In the genomic region with DNA sequence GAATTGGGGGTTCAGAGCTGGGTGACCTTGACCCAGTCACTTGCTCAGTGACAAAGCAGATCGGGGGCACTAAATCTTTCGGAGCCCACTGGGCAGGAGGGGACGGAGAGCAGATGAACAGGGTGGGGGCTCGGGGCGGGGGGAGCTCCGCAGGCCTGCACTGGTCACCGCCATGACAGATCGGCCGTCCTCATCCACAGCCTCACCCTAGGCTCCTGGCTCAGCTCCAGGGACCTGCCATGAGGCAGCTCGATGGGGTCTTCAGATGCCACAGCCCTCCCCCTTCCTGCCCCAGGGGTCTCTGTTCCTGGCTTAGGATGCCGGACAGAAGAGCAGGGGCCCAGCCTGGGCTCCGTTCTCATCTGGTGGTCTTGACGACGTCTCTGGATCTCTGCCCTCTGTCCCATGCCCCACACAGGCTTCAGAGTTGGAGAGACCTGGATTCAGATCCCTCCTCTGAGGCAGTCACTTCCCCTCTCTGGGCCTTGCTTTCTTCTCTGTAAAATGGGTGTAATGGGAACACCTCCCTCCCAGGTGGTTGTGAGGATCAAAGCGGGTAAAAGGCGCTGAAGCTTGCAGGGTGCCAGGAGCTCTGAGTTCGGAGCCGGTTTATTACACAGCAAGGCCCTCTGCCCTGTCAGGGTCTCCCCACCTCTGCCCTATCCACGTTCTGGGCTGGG, we compare ENCODE assay signal across 10 cellular contexts. TPM values are rescaled to one million over a fixed set of nuclear protein-coding genes. Genes with fewer than 3 reads are reported as not detected.
DNase-seq lines count a peak whose midpoint lies in the region; ATAC-seq and TF ChIP-seq lines count a peak whose summit lies in the region.
"Had no signal": no experiment of that assay in that cellular context is flagged by ENCODE, and none has a peak within 500 bp of the region (broad histone marks: within the 10 kb centered on the region; RNA-seq: fewer than 3 reads in every experiment).

No MANE protein-coding gene starts in this region.

- no peaks in the 10 kb centered on the region for H3K9me3 Mint-ChIP-seq in chondrocyte (ENCODE audit: low read depth)
- H3K9me3 Mint-ChIP-seq in nephron progenitor cell, result no peaks in the 10 kb centered on the region

- H3K18ac ChIP-seq in IMR-90 (ENCODE audit: low read depth, low read length), result no peak overlapping the region

- dilution Hi-C loops in IMR-90 (cut with HindIII; ENCODE audit: low sequenced_read_pairs, unreplicated experiment), result no loop called here

- no peak overlapping the region for H3K9ac ChIP-seq in IMR-90 (ENCODE audit: low read depth, low read length)

- WGBS in IMR-90 (ENCODE audit: extremely low coverage in 2 of 2, insufficient read length in 1 of 2), 2 experiments, result 80% methylated on average over 6 of the region's 19 CpGs; no CpG with 5 or more reads in 1 of the 2 experiments

- no peak overlapping the region for H4K8ac ChIP-seq in IMR-90 (ENCODE audit: low read depth in 2 of 2, low read length in 2 of 2)

- 0 out of 2 replicates have a peak overlapping the region, but pooled peaks have one; percentile 59 for H2BK20ac ChIP-seq in IMR-90 (ENCODE audit: low read depth, low read length)

- no peak overlapping the region for H2BK15ac ChIP-seq in IMR-90 (ENCODE audit: low read depth, low read length)

- intact Hi-C loops in IMR-90 (cut with micrococcal nuclease), result no loop called here

- no peak overlapping the region for H2BK120ac ChIP-seq in IMR-90 (ENCODE audit: low read depth, low read length)

- H4K20me1 ChIP-seq in IMR-90 (ENCODE audit: insufficient read depth, low read length), result peaks cover 62% of the 10 kb centered on the region

- DNase-seq in BE2C (no peak), IMR-90 (no peak), chondrocyte (ENCODE audit: low spot score) (no peak), nephron progenitor cell (no peak), ACHN (no peak), DMS79 (lab: John Stamatoyannopoulos, UW) (no peak), NCI-H345 treated with DMSO at 0.1 percent for 48 hours (lab: John Stamatoyannopoulos, UW; ENCODE audit: unreplicated experiment) (no peak)
- DNase-seq: erythroblast, NCI-H1436 treated with DMSO at 0.1 percent for 48 hours had no signal

- TF ChIP-seq CTCF in BE2C (IDR thresholded peaks at IDR 0.05; ENCODE audit: low read depth, low read length) (no peak), IMR-90 (conservative IDR thresholded peaks at IDR 0.05; ENCODE audit: low read depth, low read length) (no peak), chondrocyte (IDR thresholded peaks at IDR 0.05) (no peak), nephron progenitor cell (IDR thresholded peaks at IDR 0.05) (no peak)

- H3K9me1 ChIP-seq in IMR-90 (ENCODE audit: insufficient read depth, low read length), result peaks cover 17% of the 10 kb centered on the region

- H2AFZ ChIP-seq in IMR-90 (replicated peaks; ENCODE audit: low read length, poor library complexity), result peak overlapping the region; percentile 71

- BruUV-seq in IMR-90 (replicated peaks; lab: Mats Ljungman, UMichigan), result no TSS peak

- H3K4ac ChIP-seq in IMR-90 (ENCODE audit: low read depth, low read length), result 0 out of 2 replicates have a peak overlapping the region, but pooled peaks have one; percentile 66

- H3K14ac ChIP-seq in IMR-90 (replicated peaks; ENCODE audit: low read depth, low read length), result peak overlapping the region; percentile 78

- peaks cover 5% of the 10 kb centered on the region; the same call in 1 of the 2 replicates for H3K36me3 ChIP-seq in BE2C
- H3K36me3 ChIP-seq in IMR-90 (ENCODE audit: control insufficient read depth, insufficient read depth, low read length), result no peaks in the 10 kb centered on the region

- in situ Hi-C loops in IMR-90 (cut with MboI; ENCODE audit: low sequenced_read_pairs), result no loop called here
- in situ Hi-C loops in ACHN (cut with HindIII; ENCODE audit: low pct_ligation_motif_present, low pct_unique_long_range_greater_than_20kb, low sequenced_read_pairs), result no loop called here

- H3K4me2 ChIP-seq in IMR-90 (ENCODE audit: low read depth, low read length), result peak overlapping the region; percentile 97; the same call in 1 of the 2 replicates

- H3K27ac Mint-ChIP-seq in chondrocyte (ENCODE audit: unreplicated experiment) (peak overlapping the region; percentile 86), nephron progenitor cell (no peak overlapping the region)

- no peak overlapping the region for H3K27ac ChIP-seq in IMR-90 (ENCODE audit: insufficient read depth, low read length)

- peak overlapping the region; percentile 76 for H2BK5ac ChIP-seq in IMR-90 (ENCODE audit: low read depth, low read length, poor library complexity, severe bottlenecking)

- H3K9me3 ChIP-seq in BE2C (no peaks in the 10 kb centered on the region), IMR-90 (ENCODE audit: control insufficient read depth, insufficient read depth, low read length) (no peaks in the 10 kb centered on the region)

- CTCF ChIA-PET in IMR-90 (lab: Yijun Ruan, JAX), result interaction anchor here (0.6 to 1.5 kb wide), 2 partner anchors 30 to 53 kb away, joined by 3 read pairs; no protein-coding TSS in a partner anchor

- peak overlapping the region; percentile 83; the same call in 1 of the 2 replicates for H3K4me3 ChIP-seq in BE2C (ENCODE audit: low read depth, low read length)
- H3K4me3 ChIP-seq in IMR-90 (ENCODE audit: insufficient read depth, low read depth, low read length), result no peak overlapping the region

- peak overlapping the region; percentile 69 for H2AK5ac ChIP-seq in IMR-90 (ENCODE audit: low read depth, low read length)

- H3K27me3 Mint-ChIP-seq in chondrocyte (ENCODE audit: low read depth) (no peaks in the 10 kb centered on the region), nephron progenitor cell (ENCODE audit: low read depth, poor library complexity) (no peaks in the 10 kb centered on the region)

- TF ChIP-seq RAD21 in IMR-90 (IDR thresholded peaks at IDR 0.05; ENCODE audit: low read length), result no peak

- H3K4me1 Mint-ChIP-seq in chondrocyte (ENCODE audit: low read depth) (peaks cover 63% of the 10 kb centered on the region), nephron progenitor cell (peaks cover 75% of the 10 kb centered on the region)

- peak overlapping the region; percentile 96 for H2AK9ac ChIP-seq in IMR-90 (replicated peaks; ENCODE audit: low read depth, low read length, poor library complexity)

- H3K36me3 Mint-ChIP-seq in chondrocyte (ENCODE audit: low read depth), result peaks cover 2% of the 10 kb centered on the region
- H3K36me3 Mint-ChIP-seq in nephron progenitor cell (ENCODE audit: low read depth), result peaks cover 6% of the 10 kb centered on the region

- H4K5ac ChIP-seq in IMR-90 (ENCODE audit: low read depth, low read length), result no peak overlapping the region

- no peaks in the 10 kb centered on the region for H3K27me3 ChIP-seq in BE2C
- no peaks in the 10 kb centered on the region for H3K27me3 ChIP-seq in IMR-90 (ENCODE audit: control insufficient read depth, insufficient read depth, low read length)

- H4K91ac ChIP-seq in IMR-90 (ENCODE audit: insufficient read depth, low read depth, low read length), result no peak overlapping the region

- no peak for TF ChIP-seq POLR2A in IMR-90 (IDR thresholded peaks at IDR 0.05; ENCODE audit: low read depth, low read length)

- no peak overlapping the region for H3K56ac ChIP-seq in IMR-90 (ENCODE audit: extremely low read depth, insufficient read depth, low read length)

- ATAC-seq in IMR-90 (ENCODE audit: low read depth) (no peak), GM18907 (IDR thresholded peaks at IDR 0.05; ENCODE audit: unreplicated experiment) (no peak)

- POLR2A ChIA-PET in IMR-90 (lab: Charles Lee; ENCODE audit: unreplicated experiment), result no interaction called here

- H3K4me3 Mint-ChIP-seq in chondrocyte (ENCODE audit: unreplicated experiment), result peak overlapping the region; percentile 92
- peak overlapping the region; percentile 99 for H3K4me3 Mint-ChIP-seq in nephron progenitor cell

- peaks cover under 1 to 70% of the 10 kb centered on the region in 2 experiments; a peak in 3 of 4 replicates for H3K79me1 ChIP-seq in IMR-90 (ENCODE audit: low read depth in 1 of 2, low read length in 2 of 2)

- H3K4me1 ChIP-seq in BE2C (peaks cover under 1% of the 10 kb centered on the region; the same call in 1 of the 2 replicates), IMR-90 (ENCODE audit: control insufficient read depth, insufficient read depth, low read length) (peaks cover 29% of the 10 kb centered on the region)

- 0 out of 2 replicates have a peak overlapping the region, but pooled peaks have one; percentile 45 for H3K23ac ChIP-seq in IMR-90 (ENCODE audit: low read depth, low read length)

TF ChIP-seq in IMR-90, 13 proteins besides CTCF, POLR2A, EP300 and RAD21 (continues in another document):
- TF ChIP-seq FOS (IDR thresholded peaks at IDR 0.05; ENCODE audit: low read depth, low read length) (no peak), RFX5 (IDR thresholded peaks at IDR 0.05; ENCODE audit: low read depth, low read length) (no peak), RCOR1 (IDR thresholded peaks at IDR 0.05; ENCODE audit: insufficient replicate concordance, low read length) (no peak), ELK1 (IDR thresholded peaks at IDR 0.05; ENCODE audit: borderline replicate concordance, low read depth, low read length) (no peak), CEBPB (IDR thresholded peaks at IDR 0.05; ENCODE audit: low read depth, low read length) (no peak), BHLHE40 (IDR thresholded peaks at IDR 0.05; ENCODE audit: low read depth, low read length) (no peak), CHD1 (IDR thresholded peaks at IDR 0.05; ENCODE audit: low read depth, low read length) (no peak)
- TF ChIP-seq, protein P1, sequence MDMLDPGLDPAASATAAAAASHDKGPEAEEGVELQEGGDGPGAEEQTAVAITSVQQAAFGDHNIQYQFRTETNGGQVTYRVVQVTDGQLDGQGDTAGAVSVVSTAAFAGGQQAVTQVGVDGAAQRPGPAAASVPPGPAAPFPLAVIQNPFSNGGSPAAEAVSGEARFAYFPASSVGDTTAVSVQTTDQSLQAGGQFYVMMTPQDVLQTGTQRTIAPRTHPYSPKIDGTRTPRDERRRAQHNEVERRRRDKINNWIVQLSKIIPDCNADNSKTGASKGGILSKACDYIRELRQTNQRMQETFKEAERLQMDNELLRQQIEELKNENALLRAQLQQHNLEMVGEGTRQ (IDR thresholded peaks at IDR 0.05; ENCODE audit: low read depth, low read length), result no peak

RNA-seq across cellular contexts. Expression of gene KDM4B, which starts 3.0 kb away (rescaled TPM):
- 40.8 TPM for polyA plus RNA-seq in BE2C (2012; ENCODE audit: insufficient read depth, insufficient read length, low read depth)
- total RNA-seq in IMR-90 (2012; rRNA removed) (5.0 TPM in 2 replicates), chondrocyte (50.7 to 53.2 TPM (median 52.2 TPM) in 3 replicates)
- polyA plus RNA-seq in IMR-90 (2012; rRNA removed), result 17.9 and 20.8 TPM in 2 replicates
- 9.5 and 17.5 TPM in 2 replicates for polyA plus RNA-seq in IMR-90 (2012; cell fraction: cytosol; rRNA removed)
- 37.9 and 61.0 TPM in 2 replicates for polyA plus RNA-seq in IMR-90 (2012; cell fraction: nucleus; rRNA removed; ENCODE audit: low replicate concordance)
